In the genomic region with DNA sequence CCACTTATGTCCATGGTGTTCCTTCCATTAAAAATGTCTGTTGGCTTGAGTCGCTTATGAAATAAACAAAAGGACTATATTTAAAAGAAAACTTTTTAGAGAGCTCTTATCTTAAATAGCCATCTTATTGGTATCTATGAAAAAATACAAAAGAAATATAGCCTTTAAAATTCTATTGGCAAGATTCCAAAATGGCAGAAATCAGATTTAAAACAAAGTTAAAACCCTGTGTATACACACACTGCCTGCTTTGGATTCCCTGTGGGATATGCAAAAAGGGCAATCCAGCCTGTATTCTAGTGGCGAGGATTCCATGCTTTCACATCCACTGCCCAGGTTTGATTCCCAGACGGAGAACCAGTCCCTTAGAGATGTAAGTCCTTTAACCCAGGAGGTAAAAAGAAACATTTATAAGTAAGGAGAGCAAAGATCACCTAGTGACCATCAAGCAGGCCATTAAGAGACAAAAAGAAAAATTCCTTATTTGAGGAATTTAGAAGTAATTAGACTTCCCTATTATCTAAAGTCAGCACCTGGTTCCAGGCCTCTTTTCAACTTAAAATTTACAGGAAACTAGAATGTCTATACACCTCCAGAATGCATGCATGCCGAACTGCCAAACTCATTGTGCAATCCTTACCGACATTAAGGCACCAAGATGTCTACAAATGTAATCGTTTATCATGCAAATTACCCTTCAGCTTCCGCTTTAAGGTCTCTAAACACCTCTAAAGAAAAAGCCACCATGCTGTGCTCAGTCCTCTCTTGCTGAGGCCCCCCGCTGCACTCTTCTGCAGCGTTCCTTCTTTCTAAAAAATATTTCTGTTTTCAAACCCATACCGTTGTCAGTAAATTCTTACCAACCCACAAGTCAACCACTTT, we compare ENCODE assay signal across 21 cellular contexts.
DNase-seq lines count a peak whose midpoint lies in the region; ATAC-seq and TF ChIP-seq lines count a peak whose summit lies in the region.
"Had no signal": no experiment of that assay in that cellular context is flagged by ENCODE, and none has a peak within 500 bp of the region (broad histone marks: within the 10 kb centered on the region; RNA-seq: fewer than 3 reads in every experiment).

No MANE protein-coding gene starts in this region.

- H3K4me1 ChIP-seq in HUES64 (ENCODE audit: insufficient read depth, low read length): peaks cover 66% of the 10 kb centered on the region
- H3K4me1 ChIP-seq: breast epithelium, gastroesophageal sphincter had no signal

- no peak overlapping the region for H3K4me3 Mint-ChIP-seq in WTC11
- H3K4me3 Mint-ChIP-seq in activated naive CD8-positive, alpha-beta T cell treated with anti-CD3 and anti-CD28 coated beads for 36 hours: no peak overlapping the region
- H3K4me3 Mint-ChIP-seq: activated naive CD4-positive, alpha-beta T cell treated with anti-CD3 and anti-CD28 coated beads, Interleukin-2, amount 50 U/mL, for 24 hours had no signal

- H3K9me3 Mint-ChIP-seq in WTC11: peaks cover 12% of the 10 kb centered on the region
- H3K9me3 Mint-ChIP-seq in activated naive CD8-positive, alpha-beta T cell treated with anti-CD3 and anti-CD28 coated beads for 36 hours: peaks cover 10% of the 10 kb centered on the region

- H3K9me3 ChIP-seq in HUES64 (ENCODE audit: insufficient read depth, low read depth, low read length): peaks cover 6% of the 10 kb centered on the region

- peaks cover 21% of the 10 kb centered on the region for H3K27me3 ChIP-seq in HUES64 (ENCODE audit: insufficient read depth, low read length)
- H3K27me3 ChIP-seq: breast epithelium, gastroesophageal sphincter had no signal

- POLR2A ChIA-PET in WTC11 (lab: Charles Lee) (interaction anchor here (0.6 kb wide), 1 partner anchor 338 kb away, joined by 3 read pairs; no protein-coding TSS in a partner anchor), HEK293T (lab: Yijun Ruan, JAX) (no interaction called here)

- ATAC-seq in WTC11: peak; percentile 89
- ATAC-seq: gastroesophageal sphincter had no signal

- TF ChIP-seq CTCF in WTC11 (IDR thresholded peaks at IDR 0.05): no peak

- H3K36me3 Mint-ChIP-seq in WTC11: peaks cover 18% of the 10 kb centered on the region
- no peaks in the 10 kb centered on the region for H3K36me3 Mint-ChIP-seq in activated naive CD8-positive, alpha-beta T cell treated with anti-CD3 and anti-CD28 coated beads for 36 hours
- H3K36me3 Mint-ChIP-seq: activated naive CD4-positive, alpha-beta T cell treated with anti-CD3 and anti-CD28 coated beads, Interleukin-2, amount 50 U/mL, for 24 hours had no signal

- peak overlapping the region; percentile 30; the same call in 1 of the 2 replicates for H3K9ac ChIP-seq in HUES64 (ENCODE audit: low read depth, low read length)

- H3K27ac ChIP-seq in HUES64 (ENCODE audit: low read depth, low read length): peak overlapping the region; percentile 94
- H3K27ac ChIP-seq: breast epithelium, gastroesophageal sphincter, RWPE1, skin epidermis had no signal

- WGBS in HUES64: 4% methylated on average over 9 of the region's 10 CpGs

- DNase-seq in ELF-1 (ENCODE audit: low read depth, low spot score): peak; percentile 79
- peak; percentile 63 for DNase-seq in WTC11 (ENCODE audit: low spot score)
- DNase-seq in iPS-NIHi7 (ENCODE audit: extremely low spot score): peak; percentile 43
- no peak for DNase-seq in HEK293T (ENCODE audit: extremely low spot score)
- no peak for DNase-seq in activated naive CD8-positive, alpha-beta T cell treated with anti-CD3 and anti-CD28 coated beads for 36 hours
- no peak for DNase-seq in DMS153 (lab: John Stamatoyannopoulos, UW)
- DNase-seq: activated CD4-positive, alpha-beta T cell treated with anti-CD3 and anti-CD28 coated beads, Interleukin-2, amount 50 U/mL, for 4 hours; activated T-cell treated with anti-CD3 and anti-CD28 coated beads, Interleukin-2, amount 50 U/mL, for 1 hour; AML-193; Calu3; dermis blood vessel endothelial cell; NCI-H2029; posterior cingulate gyrus; stimulated activated CD4-positive, alpha-beta T cell treated with anti-CD3 and anti-CD28 coated beads, Interleukin-4, amount 100 ng/mL, for 24 hours; SW 1271 had no signal

- H3K36me3 ChIP-seq in HUES64 (ENCODE audit: insufficient read depth, low read length): no peaks in the 10 kb centered on the region
- H3K36me3 ChIP-seq: breast epithelium, gastroesophageal sphincter had no signal

- peaks cover 78% of the 10 kb centered on the region for H3K27me3 Mint-ChIP-seq in WTC11 (ENCODE audit: low read depth)
- peaks cover 6% of the 10 kb centered on the region for H3K27me3 Mint-ChIP-seq in activated naive CD8-positive, alpha-beta T cell treated with anti-CD3 and anti-CD28 coated beads for 36 hours

- H3K27ac Mint-ChIP-seq in WTC11: peak overlapping the region; percentile 87
- no peak overlapping the region for H3K27ac Mint-ChIP-seq in activated naive CD8-positive, alpha-beta T cell treated with anti-CD3 and anti-CD28 coated beads for 36 hours
- H3K27ac Mint-ChIP-seq: activated naive CD4-positive, alpha-beta T cell treated with anti-CD3 and anti-CD28 coated beads, Interleukin-2, amount 50 U/mL, for 24 hours had no signal

- peaks cover 75% of the 10 kb centered on the region for H3K4me1 Mint-ChIP-seq in WTC11
- no peaks in the 10 kb centered on the region for H3K4me1 Mint-ChIP-seq in activated naive CD8-positive, alpha-beta T cell treated with anti-CD3 and anti-CD28 coated beads for 36 hours
- H3K4me1 Mint-ChIP-seq: activated naive CD4-positive, alpha-beta T cell treated with anti-CD3 and anti-CD28 coated beads, Interleukin-2, amount 50 U/mL, for 24 hours had no signal

- CTCF ChIA-PET in WTC11 (lab: Charles Lee): interaction anchor here (0.9 to 1.2 kb wide), 2 partner anchors 339 to 443 kb away, joined by 3 to 6 read pairs; a partner anchor contains a TSS
- CTCF ChIA-PET in HEK293T (lab: Yijun Ruan, JAX): no interaction called here

- H3K4me3 ChIP-seq in HUES64 (ENCODE audit: low read length): peak overlapping the region; percentile 3; the same call in 1 of the 2 replicates
- H3K4me3 ChIP-seq: breast epithelium, gastroesophageal sphincter, skin epidermis had no signal

TF ChIP-seq in WTC11, 78 proteins besides CTCF, POLR2A, EP300 and RAD21 (continues in another document):
- peak; percentile 26; the same call in 1 of the 2 replicates for TF ChIP-seq TEAD4 (CRISPR knock-in tag; IDR thresholded peaks at IDR 0.05)
- TF ChIP-seq TEAD1 (CRISPR knock-in tag; IDR thresholded peaks at IDR 0.05): peak; percentile 89
- 0 out of 2 replicates have a peak, but pooled peaks have one; percentile 18 for TF ChIP-seq FOXK1 (CRISPR knock-in tag; IDR thresholded peaks at IDR 0.05)
- no peak for TF ChIP-seq NFYB (CRISPR knock-in tag; conservative IDR thresholded peaks at IDR 0.05; ENCODE audit: low read depth)
- peak; percentile 97 for TF ChIP-seq ZNF423 (CRISPR knock-in tag; IDR thresholded peaks at IDR 0.05)
- TF ChIP-seq NFATC4 (CRISPR knock-in tag; IDR thresholded peaks at IDR 0.05): 0 out of 2 replicates have a peak, but pooled peaks have one; percentile 67
- TF ChIP-seq, protein P1, sequence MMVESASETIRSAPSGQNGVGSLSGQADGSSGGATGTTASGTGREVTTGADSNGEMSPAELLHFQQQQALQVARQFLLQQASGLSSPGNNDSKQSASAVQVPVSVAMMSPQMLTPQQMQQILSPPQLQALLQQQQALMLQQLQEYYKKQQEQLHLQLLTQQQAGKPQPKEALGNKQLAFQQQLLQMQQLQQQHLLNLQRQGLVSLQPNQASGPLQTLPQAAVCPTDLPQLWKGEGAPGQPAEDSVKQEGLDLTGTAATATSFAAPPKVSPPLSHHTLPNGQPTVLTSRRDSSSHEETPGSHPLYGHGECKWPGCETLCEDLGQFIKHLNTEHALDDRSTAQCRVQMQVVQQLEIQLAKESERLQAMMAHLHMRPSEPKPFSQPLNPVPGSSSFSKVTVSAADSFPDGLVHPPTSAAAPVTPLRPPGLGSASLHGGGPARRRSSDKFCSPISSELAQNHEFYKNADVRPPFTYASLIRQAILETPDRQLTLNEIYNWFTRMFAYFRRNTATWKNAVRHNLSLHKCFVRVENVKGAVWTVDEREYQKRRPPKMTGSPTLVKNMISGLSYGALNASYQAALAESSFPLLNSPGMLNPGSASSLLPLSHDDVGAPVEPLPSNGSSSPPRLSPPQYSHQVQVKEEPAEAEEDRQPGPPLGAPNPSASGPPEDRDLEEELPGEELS (CRISPR knock-in tag; IDR thresholded peaks at IDR 0.05): peak; percentile 56; the same call in 1 of the 2 replicates
- no peak for TF ChIP-seq NR3C1 (CRISPR knock-in tag; conservative IDR thresholded peaks at IDR 0.05; ENCODE audit: low read depth)
- TF ChIP-seq HMGA2 (CRISPR knock-in tag; IDR thresholded peaks at IDR 0.05): no peak
- TF ChIP-seq CREB1 (CRISPR knock-in tag; IDR thresholded peaks at IDR 0.05): no peak

TF ChIP-seq in HEK293T, 16 proteins besides CTCF, POLR2A, EP300 and RAD21:
- no peak for TF ChIP-seq FOXA1 (IDR thresholded peaks at IDR 0.05)
- no peak for TF ChIP-seq TARDBP (IDR thresholded peaks at IDR 0.05)
- TF ChIP-seq, protein P2, sequence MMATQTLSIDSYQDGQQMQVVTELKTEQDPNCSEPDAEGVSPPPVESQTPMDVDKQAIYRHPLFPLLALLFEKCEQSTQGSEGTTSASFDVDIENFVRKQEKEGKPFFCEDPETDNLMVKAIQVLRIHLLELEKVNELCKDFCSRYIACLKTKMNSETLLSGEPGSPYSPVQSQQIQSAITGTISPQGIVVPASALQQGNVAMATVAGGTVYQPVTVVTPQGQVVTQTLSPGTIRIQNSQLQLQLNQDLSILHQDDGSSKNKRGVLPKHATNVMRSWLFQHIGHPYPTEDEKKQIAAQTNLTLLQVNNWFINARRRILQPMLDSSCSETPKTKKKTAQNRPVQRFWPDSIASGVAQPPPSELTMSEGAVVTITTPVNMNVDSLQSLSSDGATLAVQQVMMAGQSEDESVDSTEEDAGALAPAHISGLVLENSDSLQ (IDR thresholded peaks at IDR 0.05): no peak
- no peak for TF ChIP-seq ELF4 (IDR thresholded peaks at IDR 0.05)
- no peak for TF ChIP-seq FOXK2 (IDR thresholded peaks at IDR 0.05)

Comparison
In these comparisons a context has a peak if more than half of its experiments do, and no peak if none do; other contexts are left out.
1. DNase-seq: peak in ELF-1 (single experiment), WTC11 (single experiment) and iPS-NIHi7 (single experiment); none in HEK293T (single experiment), activated naive CD8-positive, alpha-beta T cell treated with anti-CD3 and anti-CD28 coated beads for 36 hours (single experiment) and DMS153 (single experiment).